Comparison of ENCODE assay signal across 9 cellular contexts in genomic region chr1:35369922-35370671, GRCh38.
DNase-seq lines count a peak whose midpoint lies in the region; ATAC-seq and TF ChIP-seq lines count a peak whose summit lies in the region.
"Had no signal": no experiment of that assay in that cellular context is flagged by ENCODE, and none has a peak within 500 bp of the region (broad histone marks: within the 10 kb centered on the region; RNA-seq: fewer than 3 reads in every experiment).

No MANE protein-coding gene starts in this region.

- H4K20me1 ChIP-seq in BLaER1 treated with 17β-estradiol and CSF1 and Interleukin-3, amounts not matched to agents 10 nM and 100 nM: peaks cover 0 to 2% (median 0%) of the 10 kb centered on the region in 11 experiments; a peak in 2 of 22 replicates
- H4K20me1 ChIP-seq in Loucy (ENCODE audit: insufficient read depth, low read length, poor library complexity, severe bottlenecking): no peaks in the 10 kb centered on the region

- peak overlapping the region in 2 of 11 experiments; percentile 11 to 33; a peak in 2 of 22 replicates for H3K9ac ChIP-seq in BLaER1 treated with 17β-estradiol and CSF1 and Interleukin-3, amounts not matched to agents 10 nM and 100 nM
- peak overlapping the region; percentile 74 for H3K9ac ChIP-seq in Loucy (ENCODE audit: low read depth, low read length, poor library complexity, severe bottlenecking)

- no peak overlapping the region for H2AFZ ChIP-seq in Loucy (ENCODE audit: low read length)

- ATAC-seq in GM19395 (IDR thresholded peaks at IDR 0.05; ENCODE audit: unreplicated experiment): no peak
- ATAC-seq: mucosa of descending colon had no signal

- H3K27ac ChIP-seq in BLaER1 treated with 17β-estradiol and CSF1 and Interleukin-3, amounts not matched to agents 10 nM and 100 nM: peak overlapping the region in 7 of 11 experiments; percentile 15 to 68 (median 37); a peak in 11 of 22 replicates
- peak overlapping the region; percentile 23 for H3K27ac ChIP-seq in muscle layer of duodenum (ENCODE audit: low read length)

- H3K4me2 ChIP-seq in BLaER1 treated with 17β-estradiol and CSF1 and Interleukin-3, amounts not matched to agents 10 nM and 100 nM: peak overlapping the region; percentile 11 to 67 (median 33); a peak in 17 of 22 replicates
- H3K4me2 ChIP-seq in Loucy (ENCODE audit: low read depth, low read length, poor library complexity, severe bottlenecking): peak overlapping the region; percentile 83

- no peaks in the 10 kb centered on the region for H3K9me3 ChIP-seq in BLaER1 treated with 17β-estradiol and CSF1 and Interleukin-3, amounts not matched to agents 10 nM and 100 nM (replicated peaks in 1 of 11)
- H3K9me3 ChIP-seq in Loucy (ENCODE audit: insufficient read depth, low read depth, low read length) (no peaks in the 10 kb centered on the region), muscle layer of duodenum (ENCODE audit: control insufficient read depth in 1 of 2, low read length in 2 of 2) (no peaks in the 10 kb centered on the region)
- H3K9me3 ChIP-seq: mucosa of descending colon had no signal

- H3K4me1 ChIP-seq in BLaER1 treated with 17β-estradiol and CSF1 and Interleukin-3, amounts not matched to agents 10 nM and 100 nM: peaks cover 6 to 21% (median 11%) of the 10 kb centered on the region in 10 experiments; a peak in 19 of 20 replicates
- H3K4me1 ChIP-seq in Loucy (ENCODE audit: insufficient read depth, low read length, poor library complexity, severe bottlenecking): peaks cover 41% of the 10 kb centered on the region
- peaks cover 0 to 5% of the 10 kb centered on the region in 2 donors for H3K4me1 ChIP-seq in muscle layer of duodenum (ENCODE audit: control insufficient read depth in 1 of 2, insufficient read depth in 2 of 2, low read length in 2 of 2)

- H3F3A ChIP-seq in Loucy (ENCODE audit: low read depth): peaks cover 9% of the 10 kb centered on the region

- H3K9me2 ChIP-seq in Loucy (replicated peaks; ENCODE audit: low read depth, low read length): no peaks in the 10 kb centered on the region

- no peak for TF ChIP-seq CTCF in Loucy (conservative IDR thresholded peaks at IDR 0.05; ENCODE audit: low read length)

- H3K27me3 ChIP-seq in BLaER1 treated with 17β-estradiol and CSF1 and Interleukin-3, amounts not matched to agents 10 nM and 100 nM: no peaks in the 10 kb centered on the region
- H3K27me3 ChIP-seq in Loucy (ENCODE audit: insufficient read depth, low read length, poor library complexity, severe bottlenecking): no peaks in the 10 kb centered on the region
- H3K27me3 ChIP-seq in muscle layer of duodenum (ENCODE audit: low read depth, low read length): no peaks in the 10 kb centered on the region

- peaks cover 28 to 63% (median 41%) of the 10 kb centered on the region in 11 experiments for H3K36me3 ChIP-seq in BLaER1 treated with 17β-estradiol and CSF1 and Interleukin-3, amounts not matched to agents 10 nM and 100 nM
- H3K36me3 ChIP-seq in Loucy (ENCODE audit: insufficient read depth, low read length): peaks cover 3% of the 10 kb centered on the region; the same call in 1 of the 2 replicates
- no peaks in the 10 kb centered on the region for H3K36me3 ChIP-seq in muscle layer of duodenum (ENCODE audit: control insufficient read depth in 1 of 2, insufficient read depth in 2 of 2, low read length in 2 of 2)

- peaks cover 5% of the 10 kb centered on the region; the same call in 1 of the 2 replicates for H3K79me2 ChIP-seq in Loucy (ENCODE audit: insufficient read depth, low read length)

- H3K4me3 ChIP-seq in BLaER1 treated with 17β-estradiol and CSF1 and Interleukin-3, amounts not matched to agents 10 nM and 100 nM: 0 out of 20 replicates have a peak overlapping the region, but pooled peaks of 1 of the 10 experiments have one; percentile 5
- peak overlapping the region; percentile 65 for H3K4me3 ChIP-seq in Loucy (ENCODE audit: low read length, poor library complexity, severe bottlenecking)
- no peak overlapping the region for H3K4me3 ChIP-seq in muscle layer of duodenum (ENCODE audit: low read depth in 1 of 2, low read length in 2 of 2)
- H3K4me3 ChIP-seq: mucosa of descending colon had no signal

- peak; percentile 71 for DNase-seq in dedifferentiated amniotic fluid mesenchymal stem cell (ENCODE audit: extremely low spot score)
- DNase-seq in stimulated activated CD4-positive, alpha-beta T cell treated with anti-CD3 and anti-CD28 coated beads, Interleukin-12 subunit alpha, Interleukin-12 subunit beta, amount 100 ng/mL, for 4 hours: no peak
- no peak for DNase-seq in NCI-H2081 treated with DMSO at 0.1 percent for 48 hours (lab: John Stamatoyannopoulos, UW)
- DNase-seq in activated naive CD4-positive, alpha-beta T cell treated with Interleukin-2 at 50 U/mL for 16 hours: no peak
